In the genomic region with DNA sequence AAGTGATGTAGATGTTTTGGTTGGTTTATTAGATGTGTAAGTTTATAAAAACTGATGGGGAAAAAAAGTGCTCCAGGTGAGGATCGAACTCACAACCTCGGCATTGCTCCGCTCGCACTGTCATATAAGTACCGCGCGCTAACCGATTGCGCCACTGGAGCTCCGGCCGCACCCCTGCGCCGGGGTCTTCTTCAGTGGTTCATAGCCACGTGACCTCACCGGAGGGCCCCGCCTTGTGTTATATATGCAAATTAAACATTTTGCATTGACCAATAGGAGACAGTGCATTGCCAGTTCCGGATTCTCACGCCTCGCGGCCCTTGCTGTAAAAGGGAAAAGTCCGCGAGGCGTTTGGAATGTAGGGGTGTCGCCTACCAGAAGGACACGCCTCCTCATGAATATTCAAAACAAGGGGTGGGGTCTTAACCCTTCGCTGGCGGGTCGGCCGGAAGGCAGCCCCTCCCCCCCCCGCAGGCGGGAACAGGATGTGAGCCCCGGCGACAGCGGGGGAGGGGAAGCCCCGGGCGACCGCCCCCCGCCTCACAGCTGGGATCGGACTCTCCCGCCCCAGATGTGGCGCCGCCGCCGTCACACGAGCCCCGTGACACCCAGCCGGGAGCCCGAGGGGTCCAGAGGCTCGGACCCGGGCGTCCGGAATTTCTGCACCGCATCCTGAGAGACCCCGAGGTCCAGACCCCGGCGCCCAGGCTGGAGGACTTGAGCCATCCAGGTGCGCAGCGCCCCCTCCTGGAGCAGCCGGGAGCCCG, we compare ENCODE assay signal across 8 cellular contexts. TPM values are rescaled to one million over a fixed set of nuclear protein-coding genes. Genes with fewer than 3 reads are reported as not detected.
DNase-seq lines count a peak whose midpoint lies in the region; ATAC-seq and TF ChIP-seq lines count a peak whose summit lies in the region.

A gene with protein sequence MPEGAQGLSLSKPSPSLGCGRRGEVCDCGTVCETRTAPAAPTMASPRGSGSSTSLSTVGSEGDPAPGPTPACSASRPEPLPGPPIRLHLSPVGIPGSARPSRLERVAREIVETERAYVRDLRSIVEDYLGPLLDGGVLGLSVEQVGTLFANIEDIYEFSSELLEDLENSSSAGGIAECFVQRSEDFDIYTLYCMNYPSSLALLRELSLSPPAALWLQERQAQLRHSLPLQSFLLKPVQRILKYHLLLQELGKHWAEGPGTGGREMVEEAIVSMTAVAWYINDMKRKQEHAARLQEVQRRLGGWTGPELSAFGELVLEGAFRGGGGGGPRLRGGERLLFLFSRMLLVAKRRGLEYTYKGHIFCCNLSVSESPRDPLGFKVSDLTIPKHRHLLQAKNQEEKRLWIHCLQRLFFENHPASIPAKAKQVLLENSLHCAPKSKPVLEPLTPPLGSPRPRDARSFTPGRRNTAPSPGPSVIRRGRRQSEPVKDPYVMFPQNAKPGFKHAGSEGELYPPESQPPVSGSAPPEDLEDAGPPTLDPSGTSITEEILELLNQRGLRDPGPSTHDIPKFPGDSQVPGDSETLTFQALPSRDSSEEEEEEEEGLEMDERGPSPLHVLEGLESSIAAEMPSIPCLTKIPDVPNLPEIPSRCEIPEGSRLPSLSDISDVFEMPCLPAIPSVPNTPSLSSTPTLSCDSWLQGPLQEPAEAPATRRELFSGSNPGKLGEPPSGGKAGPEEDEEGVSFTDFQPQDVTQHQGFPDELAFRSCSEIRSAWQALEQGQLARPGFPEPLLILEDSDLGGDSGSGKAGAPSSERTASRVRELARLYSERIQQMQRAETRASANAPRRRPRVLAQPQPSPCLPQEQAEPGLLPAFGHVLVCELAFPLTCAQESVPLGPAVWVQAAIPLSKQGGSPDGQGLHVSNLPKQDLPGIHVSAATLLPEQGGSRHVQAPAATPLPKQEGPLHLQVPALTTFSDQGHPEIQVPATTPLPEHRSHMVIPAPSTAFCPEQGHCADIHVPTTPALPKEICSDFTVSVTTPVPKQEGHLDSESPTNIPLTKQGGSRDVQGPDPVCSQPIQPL (N-terminal part only) (plus strand): TSS at position 570 of the 767 bp plus-strand sequence. CDS start 1,418 bp downstream, outside the sequence.

- 0% methylated on average over 59 to 60 of the region's 60 CpGs for WGBS in lung, 2 donors

- DNase-seq in COLO668 (lab: John Stamatoyannopoulos, UW; ENCODE audit: unreplicated experiment) (peak; percentile 95), HS-5 (ENCODE audit: low read depth) (peak; percentile 99), NK-92 (lab: John Stamatoyannopoulos, UW; ENCODE audit: unreplicated experiment) (peak; percentile 88), lung (ENCODE audit: low spot score) (peak; percentile 96)
- DNase-seq in activated CD8-positive, alpha-beta memory T cell treated with anti-CD3 and anti-CD28 coated beads for 1 hour (ENCODE audit: extremely low read depth in 1 of 2, low read depth in 1 of 2), result peak; percentile 92
- peak; percentile 96 for DNase-seq in effector CD4-positive, alpha-beta T cell
- DNase-seq in stimulated activated CD4-positive, alpha-beta T cell treated with anti-CD3 and anti-CD28 coated beads, TNF-alpha, amount 100 ng/mL, for 4 hours (ENCODE audit: low read depth in 3 of 3), result peak; percentile 92 to 99 (median 97)

- H3K27me3 ChIP-seq in lung (ENCODE audit: control insufficient read depth, insufficient read depth), result no peaks in the 10 kb centered on the region

- peaks cover 0 to 11% of the 10 kb centered on the region in 2 donors for H3K4me1 ChIP-seq in lung (ENCODE audit: control insufficient read depth in 2 of 2, insufficient read depth in 2 of 2, low read length in 2 of 2)

- peak; percentile 50 for TF ChIP-seq CTCF in lung (IDR thresholded peaks at IDR 0.05; ENCODE audit: control extremely low read depth, extremely low read depth)

- peak within 1 kb of the TSS; percentile 97 to 100 for H3K27ac ChIP-seq in lung (ENCODE audit: low read depth in 1 of 2, low read length in 1 of 2)

- ATAC-seq in GM19467 (IDR thresholded peaks at IDR 0.05; ENCODE audit: unreplicated experiment) (peak; percentile 47), lung (ENCODE audit: insufficient read depth, low FRiP score) (peak; percentile 49)

- H3K36me3 ChIP-seq in lung (ENCODE audit: control insufficient read depth in 2 of 2, insufficient read depth in 2 of 2, low read length in 2 of 2), result peaks cover 3 to 17% of the 10 kb centered on the region in 2 donors

- peak within 1 kb of the TSS; percentile 56 for H3K4me3 ChIP-seq in lung

- H3K9me3 ChIP-seq in lung (ENCODE audit: control insufficient read depth in 2 of 2, insufficient read depth in 1 of 2, low read length in 1 of 2), result no peaks in the 10 kb centered on the region

RNA-seq across cellular contexts. Expression of the gene that starts here (rescaled TPM):
- 10 to 100 TPM; 33.4 to 52.7 TPM for total RNA-seq in lung
- polyA plus RNA-seq in lung, result 10 to 100 TPM; 15.5 to 20.9 TPM

Comparison
In these comparisons a context has a peak if more than half of its experiments do, and no peak if none do; other contexts are left out.
1. Peak in every context shown above with its lines: DNase-seq, ATAC-seq, H3K4me3 ChIP-seq and H3K27ac ChIP-seq.